In the genomic region with DNA sequence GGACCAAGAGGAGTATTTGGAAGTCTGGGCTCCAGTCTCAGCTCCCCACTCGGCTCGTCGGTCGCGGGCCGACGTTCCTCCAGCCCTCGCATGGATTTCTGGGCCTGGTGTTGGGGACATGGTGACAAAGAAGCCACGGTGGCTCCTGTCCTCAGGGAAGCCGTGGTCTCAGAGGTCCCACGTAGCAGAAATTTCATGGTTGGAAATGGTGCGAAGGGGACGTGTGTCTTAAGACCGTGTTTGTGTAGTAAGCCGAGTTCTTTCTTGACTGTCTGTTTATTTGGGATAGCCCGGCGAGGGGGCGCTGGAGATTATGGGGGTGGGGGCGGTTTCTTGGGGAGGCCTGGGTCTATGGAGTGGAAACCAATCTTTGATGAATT, we compare ENCODE assay signal across 8 cellular contexts. TPM values are rescaled to one million over a fixed set of nuclear protein-coding genes. Genes with fewer than 3 reads are reported as not detected.
DNase-seq lines count a peak whose midpoint lies in the region; ATAC-seq and TF ChIP-seq lines count a peak whose summit lies in the region.

No MANE protein-coding gene starts in this region.

- peaks cover 0 to 31% (median 0%) of the 10 kb centered on the region in 4 donors for H3K27me3 ChIP-seq in esophagus muscularis mucosa

- TF ChIP-seq CTCF in esophagus muscularis mucosa (IDR thresholded peaks at IDR 0.05) (no peak), omental fat pad (IDR thresholded peaks at IDR 0.05) (no peak)

- H3K9me3 ChIP-seq in esophagus muscularis mucosa: no peaks in the 10 kb centered on the region

- ATAC-seq in omental fat pad (ENCODE audit: low FRiP score) (peak; percentile 19), HG03571 (IDR thresholded peaks at IDR 0.05; ENCODE audit: unreplicated experiment) (no peak)

- 11% methylated on average over 19 of the region's 19 CpGs for WGBS in esophagus muscularis mucosa

- no peaks in the 10 kb centered on the region for H3K36me3 ChIP-seq in esophagus muscularis mucosa

- intact Hi-C loops in esophagus muscularis mucosa (cut with DNase I): no loop called here

- peak overlapping the region; percentile 62 to 71 (median 64) for H3K4me3 ChIP-seq in esophagus muscularis mucosa

- TF ChIP-seq POLR2A in esophagus muscularis mucosa (IDR thresholded peaks at IDR 0.05; ENCODE audit: low read depth): no peak

- no peak for TF ChIP-seq EP300 in esophagus muscularis mucosa (IDR thresholded peaks at IDR 0.05)

- DNase-seq in NCI-H1417 (lab: John Stamatoyannopoulos, UW) (peak in 2 of 3 experiments; percentile 29 to 59), NCI-H1417 treated with DMSO at 0.1 percent for 48 hours (lab: John Stamatoyannopoulos, UW) (no peak), SK-N-DZ (ENCODE audit: low spot score) (peak; percentile 50), esophagus muscularis mucosa (ENCODE audit: extremely low spot score) (no peak), omental fat pad (ENCODE audit: low spot score) (no peak), NCI-H2107 (lab: John Stamatoyannopoulos, UW) (no peak), NCI-H1694 treated with DMSO at 0.1 percent for 48 hours (lab: John Stamatoyannopoulos, UW) (no peak)

- H3K27ac ChIP-seq in esophagus muscularis mucosa (replicated peaks in 1 of 4): peak overlapping the region; percentile 38 to 70 (median 56)

- peaks cover 10 to 20% (median 17%) of the 10 kb centered on the region in 4 donors for H3K4me1 ChIP-seq in esophagus muscularis mucosa

RNA-seq across cellular contexts. Expression of gene MAP3K7, which starts 23.4 kb away (rescaled TPM):
- 30.4 and 34.5 TPM in 2 replicates for polyA plus RNA-seq in SK-N-DZ (2014; cell fraction: cytosol; rRNA removed)
- 48.4 and 54.0 TPM in 2 replicates for polyA plus RNA-seq in SK-N-DZ (2014; cell fraction: nucleus; rRNA removed)
- total RNA-seq in esophagus muscularis mucosa (10 to 100 TPM; 17.0 to 19.7 (median 18.2) TPM), omental fat pad (10 to 100 TPM; 21.7 to 27.9 (median 25.3) TPM)

Comparison
In these comparisons a context has a peak if more than half of its experiments do, and no peak if none do; other contexts are left out.
1. DNase-seq: peak in NCI-H1417 (2 of 3) and SK-N-DZ (single experiment); none in NCI-H1417 treated with DMSO at 0.1 percent for 48 hours (single experiment), esophagus muscularis mucosa (single experiment), omental fat pad (single experiment), NCI-H2107 (single experiment) and NCI-H1694 treated with DMSO at 0.1 percent for 48 hours (single experiment).